In the genomic region with DNA sequence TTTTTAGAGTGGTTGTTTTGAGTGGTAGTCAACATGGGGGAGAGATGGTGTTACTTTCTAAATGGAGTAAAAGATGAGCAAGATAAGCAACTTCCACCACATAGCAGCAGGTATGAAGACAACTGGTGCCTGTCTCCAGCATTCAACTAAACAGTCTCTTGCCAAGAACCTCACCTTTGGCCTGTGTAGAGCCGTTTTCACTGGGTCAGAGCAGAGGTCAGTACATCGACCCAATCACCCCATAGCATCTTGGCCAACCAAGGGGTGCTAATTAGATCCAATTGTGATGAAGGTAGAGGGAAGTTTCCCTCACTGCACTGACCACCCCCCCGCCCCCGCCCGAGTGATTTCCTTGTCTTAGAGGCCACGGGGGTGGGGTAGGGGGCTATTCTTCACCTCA, we compare ENCODE assay signal across 29 cellular contexts.
"Had no signal": no experiment of that assay in that cellular context is flagged by ENCODE, and none has a peak within 500 bp of the region (broad histone marks: within the 10 kb centered on the region; RNA-seq: fewer than 3 reads in every experiment).

No MANE protein-coding gene starts in this region.

- H3K27me3 ChIP-seq: hepatocyte, sigmoid colon, tibial artery, upper lobe of right lung had no signal

- H3K9me3 ChIP-seq: heart right ventricle, lower lobe of right lung, mucosa of descending colon, pancreas, prostate gland, sigmoid colon, spleen, suprapubic skin, thoracic aorta, tibial artery, upper lobe of right lung had no signal

- H3K4me2 ChIP-seq: hepatocyte had no signal

- H3K4me1 Mint-ChIP-seq: naive thymus-derived CD4-positive, alpha-beta T cell; stimulated activated effector memory CD8-positive, alpha-beta T cell treated with anti-CD3 and anti-CD28 coated beads, Interleukin-12 subunit alpha, Interleukin-12 subunit beta, amount 100 ng/mL, for 72 hours had no signal

- ATAC-seq: heart right ventricle; left ventricle myocardium superior; lower lobe of right lung; mucosa of descending colon; naive thymus-derived CD4-positive, alpha-beta T cell; natural killer cell treated with Interleukin-12 subunit alpha and Interleukin-12 subunit beta and Interleukin-15 and Interleukin-18, amount 100 ng/mL, for 72 hours; right cardiac atrium; stimulated activated effector memory CD8-positive, alpha-beta T cell treated with anti-CD3 and anti-CD28 coated beads, Interleukin-12 subunit alpha, Interleukin-12 subunit beta, amount 100 ng/mL, for 72 hours; upper lobe of right lung had no signal

- H3K9me3 Mint-ChIP-seq: natural killer cell treated with Interleukin-12 subunit alpha and Interleukin-12 subunit beta and Interleukin-15 and Interleukin-18, amount 100 ng/mL, for 72 hours; stimulated activated effector memory CD8-positive, alpha-beta T cell treated with anti-CD3 and anti-CD28 coated beads, Interleukin-12 subunit alpha, Interleukin-12 subunit beta, amount 100 ng/mL, for 72 hours; stimulated activated naive CD8-positive, alpha-beta T cell treated with anti-CD3 and anti-CD28 coated beads, Interleukin-15, Interleukin-2, amounts not matched to agents 100 ng/mL and 50 ng/mL, for 24 hours had no signal

- H3K4me1 ChIP-seq: prostate gland had no signal

- H3K36me3 Mint-ChIP-seq: natural killer cell treated with Interleukin-12 subunit alpha and Interleukin-12 subunit beta and Interleukin-15 and Interleukin-18, amount 100 ng/mL, for 72 hours; stimulated activated effector memory CD8-positive, alpha-beta T cell treated with anti-CD3 and anti-CD28 coated beads, Interleukin-12 subunit alpha, Interleukin-12 subunit beta, amount 100 ng/mL, for 72 hours had no signal

- DNase-seq: heart right ventricle; islet precursor cell; left ventricle myocardium superior; lower lobe of right lung; mammary epithelial cell; mesenchymal stem cell; midbrain; mucosa of descending colon; naive thymus-derived CD4-positive, alpha-beta T cell; pancreas; posterior cingulate gyrus; retina; right cardiac atrium; sigmoid colon; small intestine; spleen; stimulated activated CD4-positive, alpha-beta T cell treated with anti-CD3 and anti-CD28 coated beads, Interleukin-4, amount 100 ng/mL, for 24 hours; stimulated activated naive CD4-positive, alpha-beta T cell; tibial artery; trophoblast cell; upper lobe of right lung had no signal

- H3K27ac ChIP-seq: lower lobe of right lung, pancreas, prostate gland, spleen, suprapubic skin, thoracic aorta, tibial artery, upper lobe of right lung had no signal

- H3K4me3 Mint-ChIP-seq: naive thymus-derived CD4-positive, alpha-beta T cell; natural killer cell treated with Interleukin-12 subunit alpha and Interleukin-12 subunit beta and Interleukin-15 and Interleukin-18, amount 100 ng/mL, for 72 hours; stimulated activated effector memory CD8-positive, alpha-beta T cell treated with anti-CD3 and anti-CD28 coated beads, Interleukin-12 subunit alpha, Interleukin-12 subunit beta, amount 100 ng/mL, for 72 hours; stimulated activated naive CD8-positive, alpha-beta T cell treated with anti-CD3 and anti-CD28 coated beads, Interleukin-15, Interleukin-2, amounts not matched to agents 100 ng/mL and 50 ng/mL, for 24 hours had no signal

- H3K27ac Mint-ChIP-seq: naive thymus-derived CD4-positive, alpha-beta T cell; natural killer cell treated with Interleukin-12 subunit alpha and Interleukin-12 subunit beta and Interleukin-15 and Interleukin-18, amount 100 ng/mL, for 72 hours; stimulated activated effector memory CD8-positive, alpha-beta T cell treated with anti-CD3 and anti-CD28 coated beads, Interleukin-12 subunit alpha, Interleukin-12 subunit beta, amount 100 ng/mL, for 72 hours; stimulated activated naive CD8-positive, alpha-beta T cell treated with anti-CD3 and anti-CD28 coated beads, Interleukin-15, Interleukin-2, amounts not matched to agents 100 ng/mL and 50 ng/mL, for 24 hours had no signal

- H3K79me2 ChIP-seq: hepatocyte had no signal

- H3K4me3 ChIP-seq: heart right ventricle, hepatocyte, lower lobe of right lung, mucosa of descending colon, pancreas, prostate gland, sigmoid colon, spleen, suprapubic skin, thoracic aorta, tibial artery, upper lobe of right lung had no signal

- FAIRE-seq: pancreas, small intestine, urothelium cell line had no signal

- H3K36me3 ChIP-seq: heart right ventricle, lower lobe of right lung, pancreas, prostate gland, sigmoid colon, spleen, suprapubic skin, thoracic aorta, tibial artery, upper lobe of right lung had no signal
